In genomic region chr4:24973471-24974251, GRCh38 we compare ENCODE assay signal across 10 cellular contexts. TPM values are rescaled to one million over a fixed set of nuclear protein-coding genes. Genes with fewer than 3 reads are reported as not detected.
A peak's percentile ranks its signal among the peaks of the same experiment; 100 is the strongest.
DNase-seq lines count a peak whose midpoint lies in the region; ATAC-seq and TF ChIP-seq lines count a peak whose summit lies in the region.
"Had no signal": no experiment of that assay in that cellular context is flagged by ENCODE, and none has a peak within 500 bp of the region (broad histone marks: within the 10 kb centered on the region; RNA-seq: fewer than 3 reads in every experiment).

No MANE protein-coding gene starts in this region.

- WGBS in heart left ventricle, 4 donors: 82 to 86% (median 84%) methylated on average over 21 of the region's 21 CpGs

- CTCF ChIA-PET in Panc1 (lab: Charles Lee): no interaction called here

- H3K4me1 ChIP-seq in Panc1 (ENCODE audit: control insufficient read depth, insufficient read depth, low read length) (no peaks in the 10 kb centered on the region; the same call in 1 of the 2 replicates), heart left ventricle (peaks cover 0 to 30% (median 4%) of the 10 kb centered on the region in 12 donors), skeletal muscle tissue (ENCODE audit: control insufficient read depth in 3 of 3, insufficient read depth in 3 of 3, low read length in 3 of 3) (no peaks in the 10 kb centered on the region)

- H3K9me3 ChIP-seq in Panc1 (ENCODE audit: control insufficient read depth, insufficient read depth, low read depth, low read length) (no peaks in the 10 kb centered on the region), heart left ventricle (no peaks in the 10 kb centered on the region), skeletal muscle tissue (ENCODE audit: control insufficient read depth in 3 of 3, low read length in 3 of 3) (no peaks in the 10 kb centered on the region)

- intact Hi-C loops in Panc1 (cut with micrococcal nuclease; ENCODE audit: unreplicated experiment) (no loop called here), heart left ventricle (cut with DNase I) (loop anchor here in 3 of 10 donors (10.0 kb wide), 4 partner anchors 59 to 791 kb away; partner anchors contain the start of gene CCDC149 (in 1 of the 3))

- H3K36me3 ChIP-seq in Panc1 (ENCODE audit: control insufficient read depth, insufficient read depth, low read length): no peaks in the 10 kb centered on the region
- no peaks in the 10 kb centered on the region for H3K36me3 ChIP-seq in heart left ventricle
- H3K36me3 ChIP-seq in skeletal muscle tissue (ENCODE audit: control insufficient read depth in 3 of 3, insufficient read depth in 3 of 3, low read length in 3 of 3): no peaks in the 10 kb centered on the region

- TF ChIP-seq POLR2A in heart left ventricle (IDR thresholded peaks at IDR 0.05): no peak

- POLR2A ChIA-PET in Panc1 (lab: Charles Lee): no interaction called here

- H3K4me3 ChIP-seq in Panc1 (ENCODE audit: low read depth in 2 of 2, low read length in 2 of 2) (0 out of 4 replicates have a peak overlapping the region, but pooled peaks of 1 of the 2 experiments have one; percentile 2), heart left ventricle (peak overlapping the region in 1 of 12 donors; percentile 4), skeletal muscle tissue (ENCODE audit: low read length in 3 of 3) (no peak overlapping the region), coronary artery (no peak overlapping the region)
- H3K4me3 ChIP-seq: dorsolateral prefrontal cortex had no signal

- DNase-seq in H4 (ENCODE audit: low spot score) (peak; percentile 66), Panc1 (ENCODE audit: low read depth, low spot score) (no peak), heart left ventricle (peak; percentile 51 to 83 (median 63)), AG08396 (ENCODE audit: low spot score) (no peak), coronary artery (ENCODE audit: low spot score) (no peak)
- DNase-seq: activated CD8-positive, alpha-beta memory T cell treated with anti-CD3 and anti-CD28 coated beads for 24 hours had no signal

- in situ Hi-C loops in Panc1 (cut with HindIII; ENCODE audit: low pct_unique_long_range_greater_than_20kb, low sequenced_read_pairs): no loop called here

- ATAC-seq in Panc1 (peak; percentile 69), heart left ventricle (peak in 3 of 4 donors; percentile 22 to 51 (median 51)), GM21825 (IDR thresholded peaks at IDR 0.05; ENCODE audit: unreplicated experiment) (no peak), GM19463 (IDR thresholded peaks at IDR 0.05; ENCODE audit: unreplicated experiment) (no peak)

- H3K27me3 ChIP-seq in Panc1 (ENCODE audit: control insufficient read depth, insufficient read depth, low read length) (no peaks in the 10 kb centered on the region; the same call in 1 of the 2 replicates), heart left ventricle (no peaks in the 10 kb centered on the region), skeletal muscle tissue (ENCODE audit: control insufficient read depth in 3 of 3, insufficient read depth in 3 of 3, low read length in 3 of 3) (peaks cover 0 to 3% (median 0%) of the 10 kb centered on the region in 3 donors)
- H3K27me3 ChIP-seq: dorsolateral prefrontal cortex had no signal

- TF ChIP-seq CTCF in Panc1 (IDR thresholded peaks at IDR 0.05) (no peak), heart left ventricle (IDR thresholded peaks at IDR 0.05) (no peak), coronary artery (IDR thresholded peaks at IDR 0.05) (no peak)

- H3K27ac ChIP-seq in Panc1 (ENCODE audit: low read length) (no peak overlapping the region), heart left ventricle (peak overlapping the region in 4 of 12 donors; percentile 9 to 90 (median 27)), skeletal muscle tissue (ENCODE audit: low read depth, low read length) (peak overlapping the region; percentile 36), coronary artery (peak overlapping the region in 1 of 2 donors; percentile 72)

- BruUV-seq in Panc1 (replicated peaks; lab: Mats Ljungman, UMichigan): no TSS peak

- H3K9ac ChIP-seq in skeletal muscle tissue (ENCODE audit: low read depth in 1 of 3, low read length in 3 of 3): no peak overlapping the region

RNA-seq across cellular contexts. Expression of gene LGI2, which starts 57.1 kb away (rescaled TPM):
- 0.04 and 0.12 TPM in 2 replicates for total RNA-seq in H4 (2014; rRNA removed; shearing (Covaris generic))
- total RNA-seq in Panc1 (2021; ENCODE audit: unreplicated experiment): not detected
- not detected for polyA plus RNA-seq in Panc1 (2012; ENCODE audit: insufficient read length)
- 10 to 100 TPM in 1 of 9 donors, 1 to 10 TPM in 7, under 1 TPM in 1; 0.50 to 10.6 (median 2.7) TPM for total RNA-seq in heart left ventricle
- 1 to 10 TPM in 1 of 2 donors, under 1 TPM in 1; 0.88 to 1.3 TPM for polyA plus RNA-seq in heart left ventricle
- 1.6 TPM for total RNA-seq in skeletal muscle tissue

Comparison
In these comparisons a context has a peak if more than half of its experiments do, and no peak if none do; other contexts are left out.
1. DNase-seq: peak in H4 (single experiment) and heart left ventricle (5 of 5); none in Panc1 (single experiment), AG08396 (single experiment) and coronary artery (single experiment).
2. ATAC-seq: peak in Panc1 (single experiment) and heart left ventricle (3 of 4); none in GM21825 (single experiment) and GM19463 (single experiment).